In the genomic region with DNA sequence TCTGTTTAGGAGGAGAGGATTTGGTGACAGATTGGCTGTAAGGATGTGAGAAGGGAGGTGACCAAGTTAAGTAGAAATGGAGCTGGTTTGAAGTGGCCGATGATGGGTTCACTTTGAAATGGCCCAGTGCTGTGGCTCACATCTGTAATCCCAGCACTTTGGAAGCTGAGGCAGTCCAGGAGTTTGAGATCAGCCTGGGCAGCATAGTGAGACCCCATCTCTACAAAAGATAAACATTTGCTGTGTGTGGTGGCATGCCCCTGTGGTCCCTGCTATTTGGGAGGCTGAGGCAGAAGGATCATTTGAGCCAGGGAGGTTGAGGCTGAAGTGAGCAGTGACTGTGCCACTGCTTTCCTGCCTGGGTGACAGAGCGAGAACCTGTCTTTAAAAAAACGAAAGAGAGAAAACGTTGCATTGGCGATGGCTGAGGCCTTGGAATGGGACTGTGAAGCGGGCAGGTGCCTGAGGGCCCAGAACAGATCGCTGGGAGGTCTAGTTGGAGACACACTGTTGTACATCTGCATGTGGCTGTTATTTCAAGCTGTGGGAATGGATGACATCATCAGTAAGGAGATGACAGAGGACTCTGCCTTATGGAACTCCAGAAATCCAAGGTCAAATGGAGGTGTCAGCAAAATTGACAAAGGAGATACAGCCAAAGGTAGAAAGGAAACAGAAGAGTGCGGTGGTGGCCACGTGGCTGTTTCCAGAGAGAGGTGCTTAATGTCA, we compare ENCODE assay signal across 18 cellular contexts. TPM values are rescaled to one million over a fixed set of nuclear protein-coding genes. Genes with fewer than 3 reads are reported as not detected.
DNase-seq lines count a peak whose midpoint lies in the region; ATAC-seq and FAIRE-seq lines count a peak whose summit lies in the region.
"Had no signal": no experiment of that assay in that cellular context is flagged by ENCODE, and none has a peak within 500 bp of the region (broad histone marks: within the 10 kb centered on the region; RNA-seq: fewer than 3 reads in every experiment).

No MANE protein-coding gene starts in this region.

- H3K9me3 Mint-ChIP-seq in activated T-cell treated with anti-CD3 and anti-CD28 coated beads, Interleukin-2, amount 50 U/mL, for 24 hours: no peaks in the 10 kb centered on the region
- H3K9me3 Mint-ChIP-seq in stimulated activated naive CD8-positive, alpha-beta T cell treated with anti-CD3 and anti-CD28 coated beads, Interleukin-15, Interleukin-2, amounts not matched to agents 100 ng/mL and 50 ng/mL, for 24 hours: no peaks in the 10 kb centered on the region
- H3K9me3 Mint-ChIP-seq in stimulated activated naive CD8-positive, alpha-beta T cell treated with anti-CD3 and anti-CD28 coated beads, Interleukin-15, amount 100 ng/mL, for 72 hours: no peaks in the 10 kb centered on the region
- H3K9me3 Mint-ChIP-seq in T-helper 2 cell treated with Interferon-gamma antibody and Interleukin-4, amounts not matched to agents 5 μg/mL and 100 μg/mL, for 36 hours: no peaks in the 10 kb centered on the region

- peaks cover 32% of the 10 kb centered on the region for H3K4me1 Mint-ChIP-seq in activated T-cell treated with anti-CD3 and anti-CD28 coated beads, Interleukin-2, amount 50 U/mL, for 24 hours (ENCODE audit: low read depth)
- H3K4me1 Mint-ChIP-seq in stimulated activated naive CD8-positive, alpha-beta T cell treated with anti-CD3 and anti-CD28 coated beads, Interleukin-15, Interleukin-2, amounts not matched to agents 100 ng/mL and 50 ng/mL, for 24 hours (ENCODE audit: low read depth): peaks cover 27% of the 10 kb centered on the region
- H3K4me1 Mint-ChIP-seq in stimulated activated naive CD8-positive, alpha-beta T cell treated with anti-CD3 and anti-CD28 coated beads, Interleukin-15, amount 100 ng/mL, for 72 hours: peaks cover 57% of the 10 kb centered on the region
- peaks cover 18% of the 10 kb centered on the region for H3K4me1 Mint-ChIP-seq in T-helper 2 cell treated with Interferon-gamma antibody and Interleukin-4, amounts not matched to agents 5 μg/mL and 100 μg/mL, for 36 hours (ENCODE audit: low read depth)

- ATAC-seq in stimulated activated naive CD8-positive, alpha-beta T cell treated with anti-CD3 and anti-CD28 coated beads, Interleukin-15, amount 100 ng/mL, for 72 hours: no peak
- ATAC-seq in HG03280 (IDR thresholded peaks at IDR 0.05; ENCODE audit: unreplicated experiment): no peak

- H3K27ac Mint-ChIP-seq in activated T-cell treated with anti-CD3 and anti-CD28 coated beads, Interleukin-2, amount 50 U/mL, for 24 hours: peak overlapping the region; percentile 26
- peak overlapping the region; percentile 11 for H3K27ac Mint-ChIP-seq in stimulated activated naive CD8-positive, alpha-beta T cell treated with anti-CD3 and anti-CD28 coated beads, Interleukin-15, Interleukin-2, amounts not matched to agents 100 ng/mL and 50 ng/mL, for 24 hours
- H3K27ac Mint-ChIP-seq in stimulated activated naive CD8-positive, alpha-beta T cell treated with anti-CD3 and anti-CD28 coated beads, Interleukin-15, amount 100 ng/mL, for 72 hours: peak overlapping the region in 1 of 2 donors; percentile 60
- H3K27ac Mint-ChIP-seq in T-helper 2 cell treated with Interferon-gamma antibody and Interleukin-4, amounts not matched to agents 5 μg/mL and 100 μg/mL, for 36 hours: no peak overlapping the region

- H3K27me3 Mint-ChIP-seq in activated T-cell treated with anti-CD3 and anti-CD28 coated beads, Interleukin-2, amount 50 U/mL, for 24 hours: no peaks in the 10 kb centered on the region
- H3K27me3 Mint-ChIP-seq in stimulated activated naive CD8-positive, alpha-beta T cell treated with anti-CD3 and anti-CD28 coated beads, Interleukin-15, Interleukin-2, amounts not matched to agents 100 ng/mL and 50 ng/mL, for 24 hours: no peaks in the 10 kb centered on the region
- H3K27me3 Mint-ChIP-seq in stimulated activated naive CD8-positive, alpha-beta T cell treated with anti-CD3 and anti-CD28 coated beads, Interleukin-15, amount 100 ng/mL, for 72 hours: no peaks in the 10 kb centered on the region
- H3K27me3 Mint-ChIP-seq in T-helper 2 cell treated with Interferon-gamma antibody and Interleukin-4, amounts not matched to agents 5 μg/mL and 100 μg/mL, for 36 hours (ENCODE audit: low read depth): no peaks in the 10 kb centered on the region

- peaks cover 89% of the 10 kb centered on the region for H3K36me3 Mint-ChIP-seq in activated T-cell treated with anti-CD3 and anti-CD28 coated beads, Interleukin-2, amount 50 U/mL, for 24 hours (ENCODE audit: low read depth)
- H3K36me3 Mint-ChIP-seq in stimulated activated naive CD8-positive, alpha-beta T cell treated with anti-CD3 and anti-CD28 coated beads, Interleukin-15, Interleukin-2, amounts not matched to agents 100 ng/mL and 50 ng/mL, for 24 hours (ENCODE audit: low read depth): peaks cover 65% of the 10 kb centered on the region
- peaks cover 59% of the 10 kb centered on the region for H3K36me3 Mint-ChIP-seq in T-helper 2 cell treated with Interferon-gamma antibody and Interleukin-4, amounts not matched to agents 5 μg/mL and 100 μg/mL, for 36 hours (ENCODE audit: low read depth)

- DNase-seq in activated T-cell treated with anti-CD3 and anti-CD28 coated beads, Interleukin-2, amount 50 U/mL, for 24 hours: no peak
- DNase-seq in activated T-cell treated with anti-CD3 and anti-CD28 coated beads, Interleukin-2, amount 50 U/mL, for 1 hour: no peak
- DNase-seq in stimulated activated naive CD8-positive, alpha-beta T cell treated with anti-CD3 and anti-CD28 coated beads, Interleukin-15, amount 100 ng/mL, for 72 hours: no peak
- DNase-seq in islet precursor cell (peak; percentile 37), frontal cortex (ENCODE audit: low spot score in 2 of 2) (no peak)
- no peak for DNase-seq in T-helper 2 cell treated with Interferon-gamma antibody and Interleukin-4, amounts not matched to agents 5 μg/mL and 100 μg/mL, for 36 hours (ENCODE audit: low spot score)
- DNase-seq: BE2C, DMS79 treated with DMSO at 0.1 percent for 48 hours, GOT3, NCI-H1048, NCI-H1436 treated with DMSO at 0.1 percent for 48 hours, NCI-H2029 treated with DMSO at 0.1 percent for 48 hours, NCI-H510A, NCI-H774 had no signal

- FAIRE-seq in frontal cortex (lab: Jason Lieb, UNC): no peak
- FAIRE-seq: GM18507 had no signal

- H3K4me3 Mint-ChIP-seq in activated T-cell treated with anti-CD3 and anti-CD28 coated beads, Interleukin-2, amount 50 U/mL, for 24 hours: no peak overlapping the region
- H3K4me3 Mint-ChIP-seq in stimulated activated naive CD8-positive, alpha-beta T cell treated with anti-CD3 and anti-CD28 coated beads, Interleukin-15, Interleukin-2, amounts not matched to agents 100 ng/mL and 50 ng/mL, for 24 hours: no peak overlapping the region
- no peak overlapping the region for H3K4me3 Mint-ChIP-seq in stimulated activated naive CD8-positive, alpha-beta T cell treated with anti-CD3 and anti-CD28 coated beads, Interleukin-15, amount 100 ng/mL, for 72 hours
- no peak overlapping the region for H3K4me3 Mint-ChIP-seq in T-helper 2 cell treated with Interferon-gamma antibody and Interleukin-4, amounts not matched to agents 5 μg/mL and 100 μg/mL, for 36 hours

RNA-seq across cellular contexts. Expression of gene COG1, which starts 5.5 kb away (rescaled TPM):
- 18.3 TPM for total RNA-seq in frontal cortex

RNA-seq across cellular contexts. Expression of gene SSTR2, which starts 33.6 kb away (rescaled TPM):
- 41.6 TPM for total RNA-seq in frontal cortex
- total RNA-seq: MCF 10A had no signal
